In the genomic region with DNA sequence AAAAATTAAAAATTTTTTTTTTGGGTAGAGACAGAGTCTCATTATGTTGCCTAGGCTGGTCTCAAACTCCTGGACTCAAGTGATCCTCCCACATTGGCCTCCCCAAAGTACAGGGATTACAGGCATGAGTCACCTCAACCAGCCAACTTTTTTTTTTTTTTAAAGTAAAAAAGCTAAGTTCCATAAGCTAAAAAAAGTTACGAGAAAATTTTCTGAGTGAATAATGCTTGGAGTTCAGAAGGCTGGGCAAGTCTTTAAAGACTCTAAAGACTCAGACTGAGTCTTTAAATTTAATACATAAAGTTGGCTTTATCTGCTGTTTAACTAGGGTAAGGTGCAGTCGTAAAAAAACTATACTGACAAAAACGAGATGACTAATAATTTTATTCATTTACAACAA, we compare ENCODE assay signal across 12 cellular contexts. TPM values are rescaled to one million over a fixed set of nuclear protein-coding genes. Genes with fewer than 3 reads are reported as not detected.
DNase-seq lines count a peak whose midpoint lies in the region; ATAC-seq and TF ChIP-seq lines count a peak whose summit lies in the region.
"Had no signal": no experiment of that assay in that cellular context is flagged by ENCODE, and none has a peak within 500 bp of the region (broad histone marks: within the 10 kb centered on the region; RNA-seq: fewer than 3 reads in every experiment).

No MANE protein-coding gene starts in this region.

- no peaks in the 10 kb centered on the region for H3K9me2 ChIP-seq in MM.1S (replicated peaks; ENCODE audit: insufficient read depth, low read length)

- WGBS in psoas muscle, 3 donors = 43 to 62% (median 44%) methylated on average over 3 of the region's 3 CpGs
- WGBS in suprapubic skin = 36% methylated on average over 3 of the region's 3 CpGs

- ATAC-seq in activated CD8-positive, alpha-beta memory T cell treated with anti-CD3 and anti-CD28 coated beads, Interleukin-2, amount 10 ng/mL, durations not matched to agents 7 days and 5 days = no peak
- ATAC-seq in psoas muscle (no peak), HG02759 (IDR thresholded peaks at IDR 0.05; ENCODE audit: unreplicated experiment) (no peak)

- no peak for TF ChIP-seq EP300 in suprapubic skin (IDR thresholded peaks at IDR 0.05)

- TF ChIP-seq CTCF in MM.1S (IDR thresholded peaks at IDR 0.05; ENCODE audit: low read length) (no peak), cardiac fibroblast (IDR thresholded peaks at IDR 0.05; ENCODE audit: low read depth, low read length) (no peak), psoas muscle (IDR thresholded peaks at IDR 0.05) (no peak), suprapubic skin (IDR thresholded peaks at IDR 0.05) (no peak), progenitor cell of endocrine pancreas (IDR thresholded peaks at IDR 0.05; ENCODE audit: unreplicated experiment) (no peak)

- CTCF ChIA-PET in activated CD8-positive, alpha-beta memory T cell treated with anti-CD3 and anti-CD28 coated beads, Interleukin-2, amount 10 ng/mL, durations not matched to agents 7 days and 5 days (lab: Charles Lee) = interaction anchor here (1.0 to 5.3 kb wide), 8 partner anchors 10 to 297 kb away, joined by 3 to 30 read pairs (median 4); no protein-coding TSS in a partner anchor

- no peak overlapping the region for H3K4me3 Mint-ChIP-seq in activated CD8-positive, alpha-beta memory T cell treated with anti-CD3 and anti-CD28 coated beads, Interleukin-2, amount 10 ng/mL, durations not matched to agents 7 days and 5 days
- H3K4me3 Mint-ChIP-seq in progenitor cell of endocrine pancreas (ENCODE audit: low read depth) = no peak overlapping the region
- H3K4me3 Mint-ChIP-seq: H9 had no signal

- peaks cover 100% of the 10 kb centered on the region for H3K79me2 ChIP-seq in MM.1S (ENCODE audit: low read length)

- intact Hi-C loops in psoas muscle (cut with DNase I) = no loop called here

- peaks cover 46% of the 10 kb centered on the region for H3K36me3 Mint-ChIP-seq in activated CD8-positive, alpha-beta memory T cell treated with anti-CD3 and anti-CD28 coated beads, Interleukin-2, amount 10 ng/mL, durations not matched to agents 7 days and 5 days
- H3K36me3 Mint-ChIP-seq in progenitor cell of endocrine pancreas (ENCODE audit: insufficient read depth) = peaks cover 8% of the 10 kb centered on the region

- peaks cover 59% of the 10 kb centered on the region for H4K20me1 ChIP-seq in MM.1S (ENCODE audit: insufficient read depth, low read length)

- H3F3A ChIP-seq in MM.1S (ENCODE audit: insufficient read depth, low read length) = peaks cover 17% of the 10 kb centered on the region

- peaks cover 44% of the 10 kb centered on the region for H3K4me1 Mint-ChIP-seq in activated CD8-positive, alpha-beta memory T cell treated with anti-CD3 and anti-CD28 coated beads, Interleukin-2, amount 10 ng/mL, durations not matched to agents 7 days and 5 days
- H3K4me1 Mint-ChIP-seq in progenitor cell of endocrine pancreas (ENCODE audit: low read depth) = peaks cover 18% of the 10 kb centered on the region

- H3K27ac ChIP-seq in MM.1S (ENCODE audit: low read length) (peak overlapping the region; percentile 12; the same call in 1 of the 2 replicates), psoas muscle (peak overlapping the region; percentile 43), suprapubic skin (no peak overlapping the region)

- H3K9ac ChIP-seq in MM.1S (ENCODE audit: low read length) = no peak overlapping the region

- no peak overlapping the region for H2AFZ ChIP-seq in MM.1S (ENCODE audit: low read length)

- H3K4me3 ChIP-seq in MM.1S (ENCODE audit: low read length) (no peak overlapping the region), cardiac fibroblast (replicated peaks in 1 of 2; ENCODE audit: low read depth in 2 of 2, low read length in 2 of 2) (no peak overlapping the region), psoas muscle (peak overlapping the region; percentile 15), suprapubic skin (no peak overlapping the region)

- H3K4me1 ChIP-seq in MM.1S (ENCODE audit: low read length) (peaks cover 27% of the 10 kb centered on the region), psoas muscle (peaks cover 70% of the 10 kb centered on the region), suprapubic skin (peaks cover 63% of the 10 kb centered on the region)

- 0 out of 2 replicates have a peak overlapping the region, but pooled peaks have one; percentile 19 for H3K4me2 ChIP-seq in MM.1S (ENCODE audit: low read depth, low read length)

- no peak for DNase-seq in activated CD8-positive, alpha-beta memory T cell treated with anti-CD3 and anti-CD28 coated beads, Interleukin-2, amount 10 ng/mL, durations not matched to agents 7 days and 5 days
- DNase-seq in activated CD8-positive, alpha-beta memory T cell treated with anti-CD3 and anti-CD28 coated beads, Interleukin-2, amount 50 U/mL, for 4 hours = no peak
- no peak for DNase-seq in MM.1S
- peak; percentile 42 to 63 for DNase-seq in cardiac fibroblast (ENCODE audit: low read depth in 2 of 2)
- DNase-seq in psoas muscle = no peak
- no peak for DNase-seq in suprapubic skin (ENCODE audit: low spot score in 2 of 2)
- no peak for DNase-seq in progenitor cell of endocrine pancreas (ENCODE audit: low spot score, unreplicated experiment)
- DNase-seq: H9, mesendoderm, NCI-H1092, NCI-H524 treated with DMSO at 0.1 percent for 48 hours had no signal

- no peaks in the 10 kb centered on the region for H3K27me3 Mint-ChIP-seq in activated CD8-positive, alpha-beta memory T cell treated with anti-CD3 and anti-CD28 coated beads, Interleukin-2, amount 10 ng/mL, durations not matched to agents 7 days and 5 days
- no peaks in the 10 kb centered on the region for H3K27me3 Mint-ChIP-seq in progenitor cell of endocrine pancreas

- H3K9me3 ChIP-seq in MM.1S (replicated peaks; ENCODE audit: insufficient read depth, low read length) (no peaks in the 10 kb centered on the region), psoas muscle (no peaks in the 10 kb centered on the region), suprapubic skin (no peaks in the 10 kb centered on the region)

- no peaks in the 10 kb centered on the region for H3K9me3 Mint-ChIP-seq in activated CD8-positive, alpha-beta memory T cell treated with anti-CD3 and anti-CD28 coated beads, Interleukin-2, amount 10 ng/mL, durations not matched to agents 7 days and 5 days (ENCODE audit: low read depth)
- H3K9me3 Mint-ChIP-seq in progenitor cell of endocrine pancreas (ENCODE audit: low read depth) = no peaks in the 10 kb centered on the region
- H3K9me3 Mint-ChIP-seq: H9 had no signal

- H3K27ac Mint-ChIP-seq in activated CD8-positive, alpha-beta memory T cell treated with anti-CD3 and anti-CD28 coated beads, Interleukin-2, amount 10 ng/mL, durations not matched to agents 7 days and 5 days = peak overlapping the region; percentile 32
- H3K27ac Mint-ChIP-seq in progenitor cell of endocrine pancreas = no peak overlapping the region

- no peaks in the 10 kb centered on the region for H3K27me3 ChIP-seq in MM.1S (replicated peaks; ENCODE audit: insufficient read depth, low read length)
- H3K27me3 ChIP-seq in psoas muscle (ENCODE audit: insufficient read depth in 3 of 3, low read length in 2 of 3) = no peaks in the 10 kb centered on the region
- H3K27me3 ChIP-seq in suprapubic skin = no peaks in the 10 kb centered on the region

- peaks cover 23% of the 10 kb centered on the region; the same call in 1 of the 2 replicates for H3K36me3 ChIP-seq in MM.1S (replicated peaks; ENCODE audit: insufficient read depth, low read length)
- peaks cover 0 to 55% of the 10 kb centered on the region in 2 donors for H3K36me3 ChIP-seq in psoas muscle (ENCODE audit: insufficient read depth in 1 of 2, low read depth in 1 of 2)
- H3K36me3 ChIP-seq in suprapubic skin = peaks cover 35% of the 10 kb centered on the region

- TF ChIP-seq POLR2A in suprapubic skin (IDR thresholded peaks at IDR 0.05) = no peak

RNA-seq across cellular contexts. Expression of a gene that starts 5.6 kb away (rescaled TPM):
- 100 to 1,000 TPM; 127 to 153 TPM for total RNA-seq in activated CD8-positive, alpha-beta memory T cell treated with anti-CD3 and anti-CD28 coated beads, Interleukin-2, amount 10 ng/mL, durations not matched to agents 7 days and 5 days
- 10 to 100 TPM; 77.6 to 90.9 (median 79.0) TPM for total RNA-seq in psoas muscle
- polyA plus RNA-seq in psoas muscle = 10 to 100 TPM; 18.8 to 43.0 (median 21.5) TPM
- 100 to 1,000 TPM in 1 of 4 donors, 10 to 100 TPM in 3; 88.1 to 130 (median 91.2) TPM for total RNA-seq in suprapubic skin
- 181 and 188 TPM in 2 replicates for total RNA-seq in progenitor cell of endocrine pancreas

Comparison
In these comparisons a context has a peak if more than half of its experiments do, and no peak if none do; other contexts are left out.
1. DNase-seq: peak in cardiac fibroblast (2 of 2); none in activated CD8-positive, alpha-beta memory T cell treated with anti-CD3 and anti-CD28 coated beads, Interleukin-2, amount 10 ng/mL, durations not matched to agents 7 days and 5 days (single experiment), activated CD8-positive, alpha-beta memory T cell treated with anti-CD3 and anti-CD28 coated beads, Interleukin-2, amount 50 U/mL, for 4 hours (single experiment), MM.1S (single experiment), psoas muscle (0 of 2), suprapubic skin (0 of 2) and progenitor cell of endocrine pancreas (single experiment).